28 cellular contexts compared by ENCODE assay signal in the genomic region with DNA sequence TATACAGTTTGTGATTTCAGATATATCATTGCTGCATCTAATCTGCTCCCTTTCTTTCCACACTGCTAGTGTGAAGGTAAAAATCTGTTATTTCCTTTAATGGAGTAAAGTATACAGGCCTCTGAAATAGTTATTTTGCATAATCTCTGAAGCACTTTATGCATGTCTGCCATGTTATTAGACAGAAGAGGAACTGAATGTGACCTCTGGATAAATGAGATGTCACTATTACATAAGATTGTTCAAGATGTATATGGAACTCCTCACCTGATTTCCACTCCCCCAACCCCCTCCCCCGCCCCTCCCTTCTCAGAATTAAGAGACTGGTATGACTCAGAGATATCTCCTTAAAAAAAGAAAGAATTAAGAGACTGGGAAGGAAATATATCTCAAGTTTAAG.
"Had no signal": no experiment of that assay in that cellular context is flagged by ENCODE, and none has a peak within 500 bp of the region (broad histone marks: within the 10 kb centered on the region; RNA-seq: fewer than 3 reads in every experiment).

No MANE protein-coding gene starts in this region.

- H3K9me3 Mint-ChIP-seq: activated naive CD8-positive, alpha-beta T cell treated with anti-CD3 and anti-CD28 coated beads, Interleukin-2, amount 10 ng/mL, durations not matched to agents 7 days and 5 days had no signal

- H3K4me3 Mint-ChIP-seq: activated CD4-positive, alpha-beta memory T cell treated with anti-CD3 and anti-CD28 coated beads for 36 hours; activated CD4-positive, alpha-beta T cell treated with anti-CD3 and anti-CD28 coated beads, Interleukin-2, amount 10 ng/mL, durations not matched to agents 7 days and 5 days; activated naive CD8-positive, alpha-beta T cell treated with anti-CD3 and anti-CD28 coated beads, Interleukin-2, amount 10 ng/mL, durations not matched to agents 7 days and 5 days; activated T-helper 1 cell treated with anti-CD3 and anti-CD28 coated beads, Interleukin-12 subunit alpha, Interleukin-12 subunit beta, Interleukin-2, Interleukin-4 antibody, amounts not matched to agents 30 ng/mL and 10 ng/mL and 1 ng/mL, durations not matched to agents 14 hours and 24 hours and 36 hours had no signal

- H3K27ac Mint-ChIP-seq: activated CD4-positive, alpha-beta memory T cell treated with anti-CD3 and anti-CD28 coated beads for 36 hours; activated CD4-positive, alpha-beta T cell treated with anti-CD3 and anti-CD28 coated beads, Interleukin-2, amount 10 ng/mL, durations not matched to agents 7 days and 5 days; activated naive CD8-positive, alpha-beta T cell treated with anti-CD3 and anti-CD28 coated beads, Interleukin-2, amount 10 ng/mL, durations not matched to agents 7 days and 5 days; activated T-helper 1 cell treated with anti-CD3 and anti-CD28 coated beads, Interleukin-12 subunit alpha, Interleukin-12 subunit beta, Interleukin-2, Interleukin-4 antibody, amounts not matched to agents 30 ng/mL and 10 ng/mL and 1 ng/mL, durations not matched to agents 14 hours and 24 hours and 36 hours had no signal

- H3K27ac ChIP-seq: breast epithelium, VCaP had no signal

- H3K4me1 ChIP-seq: breast epithelium had no signal

- ATAC-seq: Panc1, Right ventricle myocardium inferior had no signal

- H3K27me3 ChIP-seq: breast epithelium had no signal

- H3K4me1 Mint-ChIP-seq: activated naive CD8-positive, alpha-beta T cell treated with anti-CD3 and anti-CD28 coated beads, Interleukin-2, amount 10 ng/mL, durations not matched to agents 7 days and 5 days had no signal

- H3K9me3 ChIP-seq: breast epithelium, SK-N-SH had no signal

- DNase-seq: activated CD4-positive, alpha-beta memory T cell treated with anti-CD3 and anti-CD28 coated beads for 36 hours; activated CD4-positive, alpha-beta T cell treated with anti-CD3 and anti-CD28 coated beads, Interleukin-2, amount 10 ng/mL, durations not matched to agents 7 days and 5 days; activated CD4-positive, CD25-positive, alpha-beta regulatory T cell; activated CD8-positive, alpha-beta memory T cell treated with anti-CD3 and anti-CD28 coated beads, Interleukin-2, amount 50 U/mL, for 4 hours; activated effector memory CD4-positive, alpha-beta T cell treated with Interleukin-2 at 50 U/mL for 16 hours; activated naive CD4-positive, alpha-beta T cell; activated naive CD8-positive, alpha-beta T cell treated with anti-CD3 and anti-CD28 coated beads, Interleukin-2, amount 10 ng/mL, durations not matched to agents 7 days and 5 days; aorta; central memory CD4-positive, alpha-beta T cell; KBM-7; MV-4-11; NCI-H1105; NCI-H1436; NCI-H1694 treated with DMSO at 0.1 percent for 48 hours; NCI-H2029 treated with DMSO at 0.1 percent for 48 hours; NCI-H345; NCI-H510A treated with DMSO at 0.1 percent for 48 hours; NCI-H69; NK-92 treated with Interleukin-12 subunit alpha and Interleukin-12 subunit beta, amount 100 ng/mL, for 24 hours; OCI-M1; RPMI8226; SK-N-SH; T-helper 1 cell had no signal

- H3K4me3 ChIP-seq: breast epithelium had no signal

- H3K27me3 Mint-ChIP-seq: activated CD4-positive, alpha-beta memory T cell treated with anti-CD3 and anti-CD28 coated beads for 36 hours; activated CD4-positive, alpha-beta T cell treated with anti-CD3 and anti-CD28 coated beads, Interleukin-2, amount 10 ng/mL, durations not matched to agents 7 days and 5 days; activated naive CD8-positive, alpha-beta T cell treated with anti-CD3 and anti-CD28 coated beads, Interleukin-2, amount 10 ng/mL, durations not matched to agents 7 days and 5 days had no signal
